Comparison of ENCODE assay signal across 1 cellular context in genomic region chr7:117165656-117166055, GRCh38.
TF ChIP-seq lines count a peak whose summit lies in the region.

No MANE protein-coding gene starts in this region.

TF ChIP-seq in GM23338, 12 proteins besides CTCF, POLR2A, EP300 and RAD21 (continued from another document):
- TF ChIP-seq ZNF462 (CRISPR knock-in tag; IDR thresholded peaks at IDR 0.05) (no peak), POLR2AphosphoS5 (IDR thresholded peaks at IDR 0.05; ENCODE audit: low read depth) (no peak), CREB1 (CRISPR knock-in tag; IDR thresholded peaks at IDR 0.05; ENCODE audit: low read depth) (no peak), ZNF114 (CRISPR knock-in tag; IDR thresholded peaks at IDR 0.05) (no peak), ETS1 (IDR thresholded peaks at IDR 0.05) (no peak), JUNB (IDR thresholded peaks at IDR 0.05; ENCODE audit: unreplicated experiment) (no peak)
